1 cellular context compared by ENCODE assay signal in genomic region chr20:10469599-10469998, GRCh38.
TF ChIP-seq lines count a peak whose summit lies in the region.

No MANE protein-coding gene starts in this region.

TF ChIP-seq in HepG2, 621 proteins besides CTCF, POLR2A, EP300 and RAD21:
- TF ChIP-seq ARID3A (IDR thresholded peaks at IDR 0.05; ENCODE audit: low read depth, low read length) (peak; percentile 61; the same call in 1 of the 2 replicates), STAG1 (CRISPR knock-in tag; IDR thresholded peaks at IDR 0.05) (peak; percentile 82), NPAS2 (CRISPR knock-in tag; IDR thresholded peaks at IDR 0.05; ENCODE audit: borderline replicate concordance) (no peak), SMAD1 (CRISPR knock-in tag; IDR thresholded peaks at IDR 0.05; ENCODE audit: borderline replicate concordance, low read depth) (no peak), ZNF703 (CRISPR knock-in tag; IDR thresholded peaks at IDR 0.05; ENCODE audit: borderline replicate concordance) (no peak), HMG20B (CRISPR knock-in tag; conservative IDR thresholded peaks at IDR 0.05) (no peak), ZC3H4 (CRISPR knock-in tag; IDR thresholded peaks at IDR 0.05; ENCODE audit: borderline replicate concordance) (no peak), REST (IDR thresholded peaks at IDR 0.05; ENCODE audit: borderline replicate concordance in 1 of 2, low read depth in 1 of 2, low read length in 2 of 2) (no peak), ATF3 (CRISPR knock-in tag; IDR thresholded peaks at IDR 0.05) (no peak), ERF (CRISPR knock-in tag; IDR thresholded peaks at IDR 0.05) (no peak), SAP130 (CRISPR knock-in tag; IDR thresholded peaks at IDR 0.05; ENCODE audit: low read depth) (0 out of 2 replicates have a peak, but pooled peaks have one; percentile 5), NFIB (CRISPR knock-in tag; IDR thresholded peaks at IDR 0.05; ENCODE audit: borderline replicate concordance) (no peak), E2F5 (CRISPR knock-in tag; conservative IDR thresholded peaks at IDR 0.05) (no peak), HOMEZ (CRISPR knock-in tag; IDR thresholded peaks at IDR 0.05; ENCODE audit: low read depth) (no peak), ZNF530 (CRISPR knock-in tag; IDR thresholded peaks at IDR 0.05; ENCODE audit: low read depth) (no peak), XBP1 (CRISPR knock-in tag; IDR thresholded peaks at IDR 0.05) (no peak), HMGXB3 (CRISPR knock-in tag; IDR thresholded peaks at IDR 0.05; ENCODE audit: borderline replicate concordance) (no peak), SMC3 (IDR thresholded peaks at IDR 0.05; ENCODE audit: low read length) (peak; percentile 75), TEAD3 (CRISPR knock-in tag; optimal IDR thresholded peaks at IDR 0.05; ENCODE audit: borderline replicate concordance) (peak; percentile 12), GATA4 (IDR thresholded peaks at IDR 0.05; ENCODE audit: borderline replicate concordance, low read depth) (no peak), RXRA (CRISPR knock-in tag; IDR thresholded peaks at IDR 0.05) (no peak), NFYB (CRISPR knock-in tag; IDR thresholded peaks at IDR 0.05) (no peak), ZBTB14 (CRISPR knock-in tag; IDR thresholded peaks at IDR 0.05) (no peak), ZNF574 (CRISPR knock-in tag; IDR thresholded peaks at IDR 0.05) (no peak), ZBTB34 (CRISPR knock-in tag; IDR thresholded peaks at IDR 0.05) (no peak), PPARG (CRISPR knock-in tag; conservative IDR thresholded peaks at IDR 0.05) (0 out of 2 replicates have a peak, but pooled peaks have one; percentile 15), FUBP1 (CRISPR knock-in tag; IDR thresholded peaks at IDR 0.05; ENCODE audit: borderline replicate concordance) (no peak), MED8 (CRISPR knock-in tag; IDR thresholded peaks at IDR 0.05; ENCODE audit: insufficient replicate concordance) (no peak), SP1 (IDR thresholded peaks at IDR 0.05) (no peak), SP1 (CRISPR knock-in tag; IDR thresholded peaks at IDR 0.05) (no peak)
